28 cellular contexts compared by ENCODE assay signal in genomic region chr4:89125901-89126435, GRCh38. TPM values are rescaled to one million over a fixed set of nuclear protein-coding genes. Genes with fewer than 3 reads are reported as not detected.
DNase-seq lines count a peak whose midpoint lies in the region; ATAC-seq, FAIRE-seq and TF ChIP-seq lines count a peak whose summit lies in the region.
"Had no signal": no experiment of that assay in that cellular context is flagged by ENCODE, and none has a peak within 500 bp of the region (broad histone marks: within the 10 kb centered on the region; RNA-seq: fewer than 3 reads in every experiment).

No MANE protein-coding gene starts in this region.

- peaks cover 0 to 5% of the 10 kb centered on the region in 2 donors for H3K27me3 Mint-ChIP-seq in CD4-positive, alpha-beta memory T cell

- no peak overlapping the region for H3K14ac ChIP-seq in IMR-90 (replicated peaks; ENCODE audit: low read depth, low read length)

- H2BK20ac ChIP-seq in IMR-90 (ENCODE audit: low read depth, low read length) = no peak overlapping the region

- no peak overlapping the region for H3K9ac ChIP-seq in HepG2 (ENCODE audit: insufficient read depth, low read depth, low read length)
- H3K9ac ChIP-seq in IMR-90 (ENCODE audit: low read depth, low read length) = no peak overlapping the region
- no peak overlapping the region for H3K9ac ChIP-seq in K562 (ENCODE audit: insufficient read depth in 1 of 2, low read depth in 2 of 2, low read length in 2 of 2)
- H3K9ac ChIP-seq in MM.1S (ENCODE audit: low read length) = no peak overlapping the region
- H3K9ac ChIP-seq: BLaER1 had no signal

- WGBS in HepG2 (ENCODE audit: low lambda C conversion rate) = 100% methylated on average over 2 of the region's 2 CpGs
- 94% methylated on average over 2 of the region's 2 CpGs for WGBS in right lobe of liver (ENCODE audit: insufficient coverage, low coverage, low lambda C conversion rate, missing lambda C conversion rate)
- no CpG with 5 or more reads among the region's 2 CpGs for WGBS in IMR-90 (ENCODE audit: extremely low coverage in 2 of 2, insufficient read length in 1 of 2), 2 experiments
- WGBS in K562 (ENCODE audit: insufficient coverage, low coverage, missing lambda C conversion rate) = 74% methylated on average over 2 of the region's 2 CpGs

- H3K79me1 ChIP-seq in IMR-90 (ENCODE audit: low read depth in 1 of 2, low read length in 2 of 2) = no peaks in the 10 kb centered on the region

- no peaks in the 10 kb centered on the region for H3K9me3 Mint-ChIP-seq in CD4-positive, alpha-beta memory T cell
- H3K9me3 Mint-ChIP-seq: CD8-positive, alpha-beta T cell had no signal

- TF ChIP-seq POLR2A in HepG2 (IDR thresholded peaks at IDR 0.05; ENCODE audit: insufficient read depth in 1 of 2, low read depth in 2 of 2, low read length in 2 of 2) (no peak), right lobe of liver (IDR thresholded peaks at IDR 0.05) (no peak), IMR-90 (IDR thresholded peaks at IDR 0.05; ENCODE audit: low read depth, low read length) (no peak), K562 (conservative IDR thresholded peaks at IDR 0.05) (no peak), vagina (IDR thresholded peaks at IDR 0.05) (no peak)

- no peak overlapping the region for H2AK5ac ChIP-seq in IMR-90 (ENCODE audit: low read depth, low read length)

- peaks cover 49% of the 10 kb centered on the region for H3K4me1 ChIP-seq in HepG2 (ENCODE audit: insufficient read depth, low read length)
- peaks cover 0 to 6% (median 3%) of the 10 kb centered on the region in 4 donors for H3K4me1 ChIP-seq in right lobe of liver
- peaks cover 10% of the 10 kb centered on the region for H3K4me1 ChIP-seq in IMR-90 (ENCODE audit: control insufficient read depth, insufficient read depth, low read length)
- peaks cover 0 to 13% of the 10 kb centered on the region in 2 experiments; a peak in 3 of 5 replicates for H3K4me1 ChIP-seq in K562 (replicated peaks in 1 of 2; ENCODE audit: control insufficient read depth in 2 of 2, insufficient read depth in 2 of 2, low read length in 2 of 2)
- peaks cover 14% of the 10 kb centered on the region for H3K4me1 ChIP-seq in neuron (ENCODE audit: insufficient read depth, low read length)
- no peaks in the 10 kb centered on the region for H3K4me1 ChIP-seq in MM.1S (ENCODE audit: low read length)
- H3K4me1 ChIP-seq in CD4-positive, alpha-beta memory T cell (ENCODE audit: insufficient read depth, low read length) = no peaks in the 10 kb centered on the region
- H3K4me1 ChIP-seq in vagina = no peaks in the 10 kb centered on the region
- H3K4me1 ChIP-seq: BE2C, BLaER1 had no signal

- no peak overlapping the region for H3K4me3 Mint-ChIP-seq in CD4-positive, alpha-beta memory T cell
- H3K4me3 Mint-ChIP-seq: CD14-positive monocyte; CD4-positive, CD25-positive, alpha-beta regulatory T cell; CD8-positive, alpha-beta T cell had no signal

- no peak overlapping the region for H4K8ac ChIP-seq in IMR-90 (ENCODE audit: low read depth in 2 of 2, low read length in 2 of 2)

- H3K27ac ChIP-seq in HepG2 (ENCODE audit: extremely low read length, insufficient read depth, low read length) (no peak overlapping the region), right lobe of liver (no peak overlapping the region), IMR-90 (ENCODE audit: insufficient read depth, low read length) (no peak overlapping the region), K562 (ENCODE audit: extremely low read depth, low read depth, low read length) (no peak overlapping the region), MM.1S (ENCODE audit: low read length) (no peak overlapping the region), vagina (no peak overlapping the region)
- no peak overlapping the region for H3K27ac ChIP-seq in CD4-positive, alpha-beta memory T cell (ENCODE audit: low read depth, low read length)
- H3K27ac ChIP-seq: 22Rv1, BLaER1 had no signal

- no peak overlapping the region for H4K5ac ChIP-seq in IMR-90 (ENCODE audit: low read depth, low read length)

- POLR2A ChIA-PET in HepG2 (lab: Yijun Ruan, JAX) (no interaction called here), IMR-90 (lab: Charles Lee; ENCODE audit: unreplicated experiment) (no interaction called here), K562 (lab: Yijun Ruan, JAX) (interaction anchor here (1.3 kb wide), 1 partner anchor 10 kb away, joined by 4 read pairs; no protein-coding TSS in a partner anchor)
- POLR2A ChIA-PET in CD4-positive, alpha-beta memory T cell (lab: Charles Lee; ENCODE audit: partially characterized antibody) = no interaction called here

- FAIRE-seq in HepG2 (lab: Jason Lieb, UNC) = no peak
- FAIRE-seq in K562 (lab: Jason Lieb, UNC) = no peak
- FAIRE-seq: GM12878, GM12892, GM18507 had no signal

- H3K27me3 ChIP-seq in HepG2 (ENCODE audit: control insufficient read depth in 1 of 2, insufficient read depth in 2 of 2, low read length in 2 of 2) (no peaks in the 10 kb centered on the region), right lobe of liver (no peaks in the 10 kb centered on the region), IMR-90 (ENCODE audit: control insufficient read depth, insufficient read depth, low read length) (peaks cover 2% of the 10 kb centered on the region; the same call in 1 of the 2 replicates), K562 (ENCODE audit: control insufficient read depth in 2 of 2, insufficient read depth in 2 of 2, low read length in 2 of 2) (no peaks in the 10 kb centered on the region), neuron (ENCODE audit: insufficient read depth, low read length) (no peaks in the 10 kb centered on the region), MM.1S (replicated peaks; ENCODE audit: insufficient read depth, low read length) (no peaks in the 10 kb centered on the region), vagina (no peaks in the 10 kb centered on the region)
- H3K27me3 ChIP-seq in CD4-positive, alpha-beta memory T cell (ENCODE audit: insufficient read depth, low read length) = no peaks in the 10 kb centered on the region
- H3K27me3 ChIP-seq: BLaER1 had no signal

- no peak overlapping the region for H3K56ac ChIP-seq in IMR-90 (ENCODE audit: extremely low read depth, insufficient read depth, low read length)

- DNase-seq in HepG2 (ENCODE audit: low spot score) (no peak), right lobe of liver (no peak), IMR-90 (no peak), K562 (ENCODE audit: extremely low read depth in 1 of 4, low spot score in 3 of 4) (no peak), MM.1S (no peak), vagina (ENCODE audit: extremely low spot score in 2 of 2) (no peak)
- DNase-seq in CD4-positive, alpha-beta memory T cell = no peak
- DNase-seq: ACHN; BE2C; C1 segment of cervical spinal cord; Caco-2; Calu3; CD8-positive, alpha-beta T cell; DMS 273 treated with DMSO at 0.1 percent for 48 hours; DMS153; DMS53; DMS79; DND-41; EL; GDM1 had no signal

- CTCF ChIA-PET in HepG2 (lab: Yijun Ruan, JAX; ENCODE audit: low intra/inter-chr PET ratio, low total read pairs) (no interaction called here), IMR-90 (lab: Yijun Ruan, JAX) (no interaction called here), K562 (lab: Yijun Ruan, JAX; ENCODE audit: low intra/inter-chr PET ratio) (no interaction called here)
- CTCF ChIA-PET in CD4-positive, alpha-beta memory T cell (lab: Charles Lee; ENCODE audit: partially characterized antibody) = interaction anchor here (1.3 kb wide), 1 partner anchor 12 kb away, joined by 3 read pairs; no protein-coding TSS in a partner anchor

- BruUV-seq in HepG2 (replicated peaks; lab: Mats Ljungman, UMichigan) (no TSS peak), IMR-90 (replicated peaks; lab: Mats Ljungman, UMichigan) (no TSS peak), K562 (replicated peaks; lab: Mats Ljungman, UMichigan) (no TSS peak)

- H3K79me2 ChIP-seq in HepG2 (ENCODE audit: insufficient read depth, low read length) (no peaks in the 10 kb centered on the region), K562 (ENCODE audit: control insufficient read depth, insufficient read depth, low read length) (no peaks in the 10 kb centered on the region), MM.1S (ENCODE audit: low read length) (no peaks in the 10 kb centered on the region)

- dilution Hi-C loops in IMR-90 (cut with HindIII; ENCODE audit: low sequenced_read_pairs, unreplicated experiment) = no loop called here

- no peak overlapping the region for H3K23ac ChIP-seq in IMR-90 (ENCODE audit: low read depth, low read length)

- H2BK120ac ChIP-seq in IMR-90 (ENCODE audit: low read depth, low read length) = no peak overlapping the region

- no peaks in the 10 kb centered on the region for H3F3A ChIP-seq in MM.1S (ENCODE audit: insufficient read depth, low read length)

- no peak overlapping the region for H2AFZ ChIP-seq in HepG2 (ENCODE audit: low read length)
- no peak overlapping the region for H2AFZ ChIP-seq in IMR-90 (replicated peaks; ENCODE audit: low read length, poor library complexity)
- H2AFZ ChIP-seq in K562 (ENCODE audit: low read depth, low read length) = no peak overlapping the region
- peak overlapping the region; percentile 54 for H2AFZ ChIP-seq in neuron (ENCODE audit: low read depth, low read length)
- H2AFZ ChIP-seq in MM.1S (ENCODE audit: low read length) = no peak overlapping the region

- peaks cover 0 to 1% (median 0%) of the 10 kb centered on the region in 4 donors for H3K4me1 Mint-ChIP-seq in CD4-positive, alpha-beta memory T cell
- H3K4me1 Mint-ChIP-seq: CD14-positive monocyte had no signal

- no peak overlapping the region for H2AK9ac ChIP-seq in IMR-90 (replicated peaks; ENCODE audit: low read depth, low read length, poor library complexity)

- in situ Hi-C loops in HepG2 (cut with HindIII; ENCODE audit: extremely low pct_ligation_motif_present, low pct_unique_long_range_greater_than_20kb) = no loop called here
- in situ Hi-C loops in IMR-90 (cut with MboI; ENCODE audit: low sequenced_read_pairs) = no loop called here
- in situ Hi-C loops in K562 (cut with MboI) = no loop called here

- H3K9me2 ChIP-seq in MM.1S (replicated peaks; ENCODE audit: insufficient read depth, low read length) = no peaks in the 10 kb centered on the region

- H3K9me3 ChIP-seq in HepG2 (ENCODE audit: low read length) (no peaks in the 10 kb centered on the region), right lobe of liver (no peaks in the 10 kb centered on the region), IMR-90 (ENCODE audit: control insufficient read depth, insufficient read depth, low read length) (no peaks in the 10 kb centered on the region; the same call in 1 of the 2 replicates), K562 (replicated peaks; ENCODE audit: control insufficient read depth, insufficient read depth, low read depth, low read length) (no peaks in the 10 kb centered on the region), neuron (ENCODE audit: low read length) (no peaks in the 10 kb centered on the region), MM.1S (replicated peaks; ENCODE audit: insufficient read depth, low read length) (no peaks in the 10 kb centered on the region), vagina (no peaks in the 10 kb centered on the region)
- H3K9me3 ChIP-seq in CD4-positive, alpha-beta memory T cell (ENCODE audit: control insufficient read depth in 1 of 2, low read length in 2 of 2) = no peaks in the 10 kb centered on the region
- H3K9me3 ChIP-seq: BE2C, BLaER1, Caco-2 had no signal

- ATAC-seq in HepG2 = no peak
- no peak for ATAC-seq in right lobe of liver
- ATAC-seq in IMR-90 (ENCODE audit: low read depth) = no peak
- no peak for ATAC-seq in K562
- ATAC-seq: CD8-positive, alpha-beta T cell; GM12878 had no signal

- TF ChIP-seq EP300 in HepG2 (IDR thresholded peaks at IDR 0.05; ENCODE audit: low read depth in 2 of 2, low read length in 2 of 2) = no peak
- TF ChIP-seq EP300 in HepG2 (CRISPR knock-in tag; IDR thresholded peaks at IDR 0.05; ENCODE audit: borderline replicate concordance) = no peak
- TF ChIP-seq EP300 in K562 (IDR thresholded peaks at IDR 0.05; ENCODE audit: low read length) = no peak

- H3K4me2 ChIP-seq in HepG2 (ENCODE audit: low read depth, low read length) (no peak overlapping the region), IMR-90 (ENCODE audit: low read depth, low read length) (no peak overlapping the region), K562 (ENCODE audit: insufficient read depth, low read length) (no peak overlapping the region), MM.1S (ENCODE audit: low read depth, low read length) (no peak overlapping the region)
- H3K4me2 ChIP-seq: BLaER1 had no signal

- H4K20me1 ChIP-seq in HepG2 (ENCODE audit: insufficient read depth, low read length) (no peaks in the 10 kb centered on the region), IMR-90 (ENCODE audit: insufficient read depth, low read length) (no peaks in the 10 kb centered on the region), K562 (replicated peaks; ENCODE audit: control insufficient read depth, insufficient read depth, low read length) (no peaks in the 10 kb centered on the region), MM.1S (ENCODE audit: insufficient read depth, low read length) (no peaks in the 10 kb centered on the region)
- H4K20me1 ChIP-seq: BLaER1 had no signal

- H3K36me3 Mint-ChIP-seq in CD4-positive, alpha-beta memory T cell = no peaks in the 10 kb centered on the region
- H3K36me3 Mint-ChIP-seq: CD14-positive monocyte; CD4-positive, CD25-positive, alpha-beta regulatory T cell; CD8-positive, alpha-beta T cell had no signal

- TF ChIP-seq CTCF in HepG2 (CRISPR knock-in tag; IDR thresholded peaks at IDR 0.05) (no peak), right lobe of liver (IDR thresholded peaks at IDR 0.05) (no peak), IMR-90 (conservative IDR thresholded peaks at IDR 0.05; ENCODE audit: low read depth, low read length) (no peak), K562 (IDR thresholded peaks at IDR 0.05 in 2 of 3, conservative IDR thresholded peaks at IDR 0.05 in 1 of 3; ENCODE audit: insufficient read depth in 2 of 3, low read depth in 1 of 3, low read length in 3 of 3) (no peak), MM.1S (IDR thresholded peaks at IDR 0.05; ENCODE audit: low read length) (no peak), vagina (IDR thresholded peaks at IDR 0.05) (no peak)

- no peak for TF ChIP-seq RAD21 in HepG2 (CRISPR knock-in tag; IDR thresholded peaks at IDR 0.05)
- TF ChIP-seq RAD21 in IMR-90 (IDR thresholded peaks at IDR 0.05; ENCODE audit: low read length) = no peak
- no peak for TF ChIP-seq RAD21 in K562 (CRISPR knock-in tag; conservative IDR thresholded peaks at IDR 0.05 in 1 of 2, IDR thresholded peaks at IDR 0.05 in 1 of 2)

- H2BK15ac ChIP-seq in IMR-90 (ENCODE audit: low read depth, low read length) = no peak overlapping the region

- H3K4me3 ChIP-seq in HepG2 (replicated peaks in 1 of 3; ENCODE audit: insufficient read depth in 1 of 3, low read depth in 2 of 3, low read length in 3 of 3) = no peak overlapping the region
- H3K4me3 ChIP-seq in right lobe of liver = no peak overlapping the region
- no peak overlapping the region for H3K4me3 ChIP-seq in IMR-90 (ENCODE audit: insufficient read depth, low read depth, low read length)
- H3K4me3 ChIP-seq in K562 = no peak overlapping the region
- no peak overlapping the region for H3K4me3 ChIP-seq in neuron (ENCODE audit: low read length)
- H3K4me3 ChIP-seq in MM.1S (ENCODE audit: low read length) = no peak overlapping the region
- H3K4me3 ChIP-seq in CD4-positive, alpha-beta memory T cell (ENCODE audit: low read length in 2 of 2) = no peak overlapping the region
- no peak overlapping the region for H3K4me3 ChIP-seq in vagina
- H3K4me3 ChIP-seq: BLaER1, GM12878 had no signal

- H3K4ac ChIP-seq in IMR-90 (ENCODE audit: low read depth, low read length) = no peak overlapping the region

- H3K18ac ChIP-seq in IMR-90 (ENCODE audit: low read depth, low read length) = no peak overlapping the region

- H3K36me3 ChIP-seq in HepG2 (replicated peaks in 1 of 2; ENCODE audit: control insufficient read depth in 1 of 2, insufficient read depth in 2 of 2, low read length in 2 of 2) = no peaks in the 10 kb centered on the region
- H3K36me3 ChIP-seq in right lobe of liver = no peaks in the 10 kb centered on the region
- no peaks in the 10 kb centered on the region for H3K36me3 ChIP-seq in IMR-90 (ENCODE audit: control insufficient read depth, insufficient read depth, low read length)
- no peaks in the 10 kb centered on the region for H3K36me3 ChIP-seq in K562 (ENCODE audit: control insufficient read depth, insufficient read depth, low read length)
- H3K36me3 ChIP-seq in neuron (ENCODE audit: insufficient read depth, low read length) = no peaks in the 10 kb centered on the region
- no peaks in the 10 kb centered on the region for H3K36me3 ChIP-seq in MM.1S (replicated peaks; ENCODE audit: insufficient read depth, low read length)
- H3K36me3 ChIP-seq in CD4-positive, alpha-beta memory T cell (ENCODE audit: insufficient read depth, low read length) = no peaks in the 10 kb centered on the region
- no peaks in the 10 kb centered on the region for H3K36me3 ChIP-seq in vagina
- H3K36me3 ChIP-seq: BE2C, BLaER1 had no signal

- H2BK5ac ChIP-seq in IMR-90 (ENCODE audit: low read depth, low read length, poor library complexity, severe bottlenecking) = no peak overlapping the region

- intact Hi-C loops in HepG2 (cut with micrococcal nuclease; ENCODE audit: unreplicated experiment) (no loop called here), right lobe of liver (cut with DNase I) (no loop called here), IMR-90 (cut with micrococcal nuclease) (no loop called here), K562 (cut with micrococcal nuclease) (no loop called here), vagina (cut with DNase I) (no loop called here)
- intact Hi-C loops in CD4-positive, alpha-beta memory T cell (cut with micrococcal nuclease) = no loop called here

- H3K9me1 ChIP-seq in IMR-90 (ENCODE audit: insufficient read depth, low read length) (0 out of 2 replicates have a peak, but pooled peaks cover 10% of the 10 kb centered on the region), K562 (ENCODE audit: control insufficient read depth, insufficient read depth, low read length) (no peaks in the 10 kb centered on the region)

- no peak overlapping the region for H4K91ac ChIP-seq in IMR-90 (ENCODE audit: insufficient read depth, low read depth, low read length)

- H3K27ac Mint-ChIP-seq in CD4-positive, alpha-beta memory T cell = no peak overlapping the region
- H3K27ac Mint-ChIP-seq: CD14-positive monocyte; CD4-positive, CD25-positive, alpha-beta regulatory T cell; CD8-positive, alpha-beta T cell had no signal

RNA-seq across cellular contexts. Expression of gene TIGD2, which starts 14.6 kb away (rescaled TPM):
- total RNA-seq in HepG2 (2016; rRNA removed; fragmentation: Illumina TruSeq; extraction: Trizol) (15.5 and 16.7 TPM in 2 replicates), right lobe of liver (10 to 100 TPM in 5 of 6 experiments, 1 to 10 TPM in 1; 8.5 to 16.8 (median 13.8) TPM), IMR-90 (2012; rRNA removed) (12.4 and 16.4 TPM in 2 replicates), K562 (2014; rRNA removed) (7.9 and 9.8 TPM in 2 replicates), K562 (2014; rRNA removed; fragmentation: Illumina TruSeq; extraction: Trizol) (15.0 and 15.9 TPM in 2 replicates), K562 (2015; rRNA removed; fragmentation: Illumina TruSeq; extraction: Trizol) (12.5 and 13.4 TPM in 2 replicates), K562 (2021) (9.8 and 10.4 TPM in 2 replicates), vagina (4.4 TPM)
- 1.9 and 2.5 TPM in 2 replicates for total RNA-seq in HepG2 (2016; cell fraction: cytosol; rRNA removed; fragmentation: Illumina TruSeq; extraction: Trizol; ENCODE audit: low read depth)
- total RNA-seq in HepG2 (2016; cell fraction: insoluble cytoplasmic fraction; rRNA removed; fragmentation: Illumina TruSeq; extraction: Trizol) = 14.8 and 17.2 TPM in 2 replicates
- total RNA-seq in HepG2 (2016; cell fraction: membrane; rRNA removed; fragmentation: Illumina TruSeq; extraction: Trizol) = 9.3 and 10.2 TPM in 2 replicates
- total RNA-seq in HepG2 (2016; cell fraction: nucleus; rRNA removed; fragmentation: Illumina TruSeq; extraction: Trizol) = 21.2 and 23.1 TPM in 2 replicates
- polyA plus RNA-seq in HepG2 (2011; rRNA removed) (3.1 and 3.8 TPM in 2 replicates), IMR-90 (2012; rRNA removed) (3.9 and 5.6 TPM in 2 replicates), K562 (2011; rRNA removed) (5.0 and 5.2 TPM in 2 replicates), K562 (2014; fragmentation: Illumina TruSeq; extraction: Trizol) (11.0 and 11.1 TPM in 2 replicates), K562 (2014; fragmentation: Nextera tagmentation; extraction: Ambion mirVana) (1 to 10 TPM; 3.6 to 3.8 TPM), K562 (2014; rRNA removed) (5.8 and 7.7 TPM in 2 replicates)
- 1.9 and 2.8 TPM in 2 replicates for polyA plus RNA-seq in HepG2 (2011; cell fraction: cytosol; rRNA removed)
- 4.5 and 5.1 TPM in 2 replicates for polyA plus RNA-seq in HepG2 (2011; cell fraction: nucleus; rRNA removed)
- 5.9 and 7.7 TPM in 2 replicates for polyA plus RNA-seq in HepG2 (2012)
- 1.2 TPM in 2 replicates for polyA plus RNA-seq in HepG2 (2016; cell fraction: cytosol; fragmentation: Illumina TruSeq; extraction: Trizol; ENCODE audit: low read depth)
- polyA plus RNA-seq in HepG2 (2016; cell fraction: insoluble cytoplasmic fraction; fragmentation: Illumina TruSeq; extraction: Trizol; ENCODE audit: low read depth) = 11.5 and 12.0 TPM in 2 replicates
- polyA plus RNA-seq in HepG2 (2016; cell fraction: membrane; fragmentation: Illumina TruSeq; extraction: Trizol; ENCODE audit: low read depth) = 3.6 and 4.8 TPM in 2 replicates
- 11.2 and 11.6 TPM in 2 replicates for polyA plus RNA-seq in HepG2 (2016; cell fraction: nucleus; fragmentation: Illumina TruSeq; extraction: Trizol; ENCODE audit: insufficient read depth, low read depth)
- polyA minus RNA-seq in HepG2 (2011; rRNA and poly(A)+ RNA removed; ENCODE audit: low replicate concordance) = 2.8 and 5.2 TPM in 2 replicates
- polyA minus RNA-seq in HepG2 (2011; cell fraction: cytosol; rRNA and poly(A)+ RNA removed) = 6.3 and 8.1 TPM in 2 replicates
- polyA minus RNA-seq in HepG2 (2011; cell fraction: nucleus; rRNA and poly(A)+ RNA removed) = 37.7 and 39.1 TPM in 2 replicates
- 1.1 and 1.7 TPM in 2 replicates for polyA plus RNA-seq in IMR-90 (2012; cell fraction: cytosol; rRNA removed)
- 1.4 and 2.4 TPM in 2 replicates for polyA plus RNA-seq in IMR-90 (2012; cell fraction: nucleus; rRNA removed; ENCODE audit: low replicate concordance)
- 4.5 and 18.9 TPM in 2 replicates for total RNA-seq in K562 (2011; cell fraction: chromatin; rRNA removed; ENCODE audit: low replicate concordance)
- total RNA-seq in K562 (2011; cell fraction: nucleolus; rRNA removed) = 4.0 and 5.4 TPM in 2 replicates
- 6.9 and 7.6 TPM in 2 replicates for total RNA-seq in K562 (2011; cell fraction: nucleoplasm; rRNA removed)
- 2.2 and 3.1 TPM in 2 replicates for polyA plus RNA-seq in K562 (2011; cell fraction: cytosol; rRNA removed)
- 5.9 and 7.2 TPM in 2 replicates for polyA plus RNA-seq in K562 (2011; cell fraction: nucleus; rRNA removed)
- 8.5 and 10.8 TPM in 2 replicates for polyA plus RNA-seq in K562 (2012)
- 8.8 and 12.0 TPM in 2 replicates for polyA minus RNA-seq in K562 (2011; rRNA and poly(A)+ RNA removed)
- polyA minus RNA-seq in K562 (2011; cell fraction: cytosol; rRNA and poly(A)+ RNA removed) = 2.6 and 5.5 TPM in 2 replicates
- 7.3 and 15.7 TPM in 2 replicates for polyA minus RNA-seq in K562 (2011; cell fraction: nucleus; rRNA and poly(A)+ RNA removed)
- total RNA-seq in CD4-positive, alpha-beta memory T cell = 1 to 10 TPM; 6.7 to 7.1 TPM
- 1 to 10 TPM; 2.1 to 3.6 TPM for polyA plus RNA-seq in CD4-positive, alpha-beta memory T cell

Comparison
In these comparisons a context has a peak if more than half of its experiments do, and no peak if none do; other contexts are left out.
1. Of the 241 proteins assayed by ChIP-seq in both HepG2 and K562: peak only in HepG2: MAFK; only in K562: MAFG; in both: MAFF; in neither: 238.